In the genomic region with DNA sequence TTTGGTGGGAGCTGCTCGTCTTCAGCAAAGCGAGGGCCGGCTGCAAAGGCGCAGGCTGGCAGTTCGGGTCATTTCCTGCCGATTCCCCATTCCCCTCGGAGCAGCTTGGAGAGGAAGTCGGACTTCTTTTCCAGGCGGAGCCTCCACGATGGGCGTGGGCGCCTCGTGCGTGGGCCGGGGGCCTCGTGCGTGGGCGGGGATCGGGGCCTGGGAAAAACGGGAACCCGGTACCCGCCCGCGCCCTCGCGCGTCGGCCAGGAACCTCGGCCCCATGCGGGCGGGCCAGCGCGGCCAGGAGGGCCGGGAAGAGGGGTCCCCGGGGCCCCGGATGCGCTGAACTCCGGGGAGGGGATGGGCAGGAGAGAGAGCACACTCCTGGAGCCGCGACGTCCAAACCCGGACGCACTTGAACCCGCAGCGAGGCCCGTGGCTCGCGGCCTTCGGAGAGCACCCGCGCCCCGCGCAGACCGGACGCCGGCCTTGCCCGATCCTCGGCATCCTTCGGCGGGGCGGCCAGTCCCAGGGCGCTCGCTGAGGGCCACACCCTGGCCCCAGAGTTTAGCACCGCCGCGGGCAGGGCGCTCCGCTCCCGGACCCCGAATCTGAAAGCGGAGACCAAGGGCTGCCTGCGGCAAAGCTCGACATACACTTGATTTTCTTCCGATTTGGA, we compare ENCODE assay signal across 1 cellular context.
TF ChIP-seq lines count a peak whose summit lies in the region.

No MANE protein-coding gene starts in this region.

TF ChIP-seq in IMR-90, 13 proteins besides CTCF, POLR2A, EP300 and RAD21 (continued from another document):
- TF ChIP-seq, protein P1, sequence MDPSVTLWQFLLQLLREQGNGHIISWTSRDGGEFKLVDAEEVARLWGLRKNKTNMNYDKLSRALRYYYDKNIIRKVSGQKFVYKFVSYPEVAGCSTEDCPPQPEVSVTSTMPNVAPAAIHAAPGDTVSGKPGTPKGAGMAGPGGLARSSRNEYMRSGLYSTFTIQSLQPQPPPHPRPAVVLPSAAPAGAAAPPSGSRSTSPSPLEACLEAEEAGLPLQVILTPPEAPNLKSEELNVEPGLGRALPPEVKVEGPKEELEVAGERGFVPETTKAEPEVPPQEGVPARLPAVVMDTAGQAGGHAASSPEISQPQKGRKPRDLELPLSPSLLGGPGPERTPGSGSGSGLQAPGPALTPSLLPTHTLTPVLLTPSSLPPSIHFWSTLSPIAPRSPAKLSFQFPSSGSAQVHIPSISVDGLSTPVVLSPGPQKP (IDR thresholded peaks at IDR 0.05; ENCODE audit: borderline replicate concordance, low read depth, low read length), result no peak
- TF ChIP-seq SMC3 (IDR thresholded peaks at IDR 0.05; ENCODE audit: low read depth, low read length) (no peak), CHD1 (IDR thresholded peaks at IDR 0.05; ENCODE audit: low read depth, low read length) (no peak), BHLHE40 (IDR thresholded peaks at IDR 0.05; ENCODE audit: low read depth, low read length) (no peak), RCOR1 (IDR thresholded peaks at IDR 0.05; ENCODE audit: insufficient replicate concordance, low read length) (no peak), MAZ (IDR thresholded peaks at IDR 0.05; ENCODE audit: borderline replicate concordance, low read depth, low read length) (no peak), NFE2L2 (IDR thresholded peaks at IDR 0.05; ENCODE audit: low read depth, low read length) (no peak), MXI1 (IDR thresholded peaks at IDR 0.05; ENCODE audit: borderline replicate concordance, low read depth, low read length) (no peak), CEBPB (IDR thresholded peaks at IDR 0.05; ENCODE audit: low read depth, low read length) (no peak), MAFK (IDR thresholded peaks at IDR 0.05; ENCODE audit: low read depth, low read length) (no peak)
- TF ChIP-seq, protein P2, sequence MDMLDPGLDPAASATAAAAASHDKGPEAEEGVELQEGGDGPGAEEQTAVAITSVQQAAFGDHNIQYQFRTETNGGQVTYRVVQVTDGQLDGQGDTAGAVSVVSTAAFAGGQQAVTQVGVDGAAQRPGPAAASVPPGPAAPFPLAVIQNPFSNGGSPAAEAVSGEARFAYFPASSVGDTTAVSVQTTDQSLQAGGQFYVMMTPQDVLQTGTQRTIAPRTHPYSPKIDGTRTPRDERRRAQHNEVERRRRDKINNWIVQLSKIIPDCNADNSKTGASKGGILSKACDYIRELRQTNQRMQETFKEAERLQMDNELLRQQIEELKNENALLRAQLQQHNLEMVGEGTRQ (IDR thresholded peaks at IDR 0.05; ENCODE audit: low read depth, low read length), result no peak
